ENCODE assay signal across 26 cellular contexts in genomic region chr18:34509163-34509562, GRCh38.
"Had no signal": no experiment of that assay in that cellular context is flagged by ENCODE, and none has a peak within 500 bp of the region (broad histone marks: within the 10 kb centered on the region; RNA-seq: fewer than 3 reads in every experiment).

No MANE protein-coding gene starts in this region.

- H3K79me2 ChIP-seq: parathyroid adenoma had no signal

- H2AFZ ChIP-seq: neural progenitor cell, parathyroid adenoma had no signal

- H3K4me3 ChIP-seq: colonic mucosa, esophagus muscularis mucosa, gastroesophageal sphincter, heart right ventricle, neural progenitor cell, sigmoid colon, stomach, thyroid gland, vagina had no signal

- H3K9ac ChIP-seq: neural progenitor cell, parathyroid adenoma had no signal

- H3K4me2 ChIP-seq: neural progenitor cell had no signal

- H3K4me1 ChIP-seq: colonic mucosa, foreskin keratinocyte, gastroesophageal sphincter, neural progenitor cell, parathyroid adenoma, sigmoid colon, stomach, thyroid gland, vagina had no signal

- ATAC-seq: foreskin keratinocyte; gastroesophageal sphincter; naive thymus-derived CD4-positive, alpha-beta T cell; right cardiac atrium; stimulated activated effector memory CD8-positive, alpha-beta T cell treated with anti-CD3 and anti-CD28 coated beads, Interleukin-12 subunit alpha, Interleukin-12 subunit beta, amount 100 ng/mL, for 72 hours had no signal

- H3K9me3 ChIP-seq: colonic mucosa, esophagus muscularis mucosa, gastroesophageal sphincter, heart right ventricle, sigmoid colon, stomach, thyroid gland, vagina had no signal

- DNase-seq: colonic mucosa; effector CD8-positive, alpha-beta T cell; endodermal cell; foreskin keratinocyte; heart right ventricle; hippocampal formation; immature natural killer cell; islet precursor cell; kidney glomerular epithelial cell; mesendoderm; midbrain; naive thymus-derived CD4-positive, alpha-beta T cell; right cardiac atrium; sigmoid colon; stimulated activated CD4-positive, alpha-beta T cell treated with anti-CD3 and anti-CD28 coated beads, Interleukin-2, amount 100 ng/mL, for 24 hours; stimulated activated CD4-positive, alpha-beta T cell treated with anti-CD3 and anti-CD28 coated beads, Interleukin-4, amount 100 ng/mL, for 24 hours; stimulated activated naive CD4-positive, alpha-beta T cell treated with Interleukin-2 at 50 U/mL for 16 hours; stomach; thyroid gland; trophoblast cell had no signal

- H3K27me3 ChIP-seq: colonic mucosa, esophagus muscularis mucosa, foreskin keratinocyte, gastroesophageal sphincter, heart right ventricle, neural progenitor cell, sigmoid colon, stomach, thyroid gland, vagina had no signal

- H3K27ac ChIP-seq: colonic mucosa, esophagus muscularis mucosa, foreskin keratinocyte, gastroesophageal sphincter, neural progenitor cell, parathyroid adenoma, sigmoid colon, stomach, thyroid gland, vagina had no signal

- H3K36me3 ChIP-seq: colonic mucosa, esophagus muscularis mucosa, gastroesophageal sphincter, heart right ventricle, neural progenitor cell, sigmoid colon, stomach, thyroid gland, vagina had no signal
